ENCODE assay signal across 29 cellular contexts in genomic region chr14:46290706-46291105, GRCh38.
"Had no signal": no experiment of that assay in that cellular context is flagged by ENCODE, and none has a peak within 500 bp of the region (broad histone marks: within the 10 kb centered on the region; RNA-seq: fewer than 3 reads in every experiment).

No MANE protein-coding gene starts in this region.

- H3K27ac ChIP-seq: brain microvascular endothelial cell, esophagus muscularis mucosa, foreskin keratinocyte, gastrocnemius medialis, heart left ventricle, VCaP had no signal

- DNase-seq: activated CD4-positive, alpha-beta T cell treated with anti-CD3 and anti-CD28 coated beads for 1 hour; activated CD4-positive, alpha-beta T cell treated with anti-CD3 and anti-CD28 coated beads for 4 hours; activated CD4-positive, alpha-beta T cell treated with anti-CD3 and anti-CD28 coated beads, Interleukin-2, amount 10 ng/mL, durations not matched to agents 7 days and 5 days; activated CD4-positive, alpha-beta T cell treated with anti-CD3 and anti-CD28 coated beads, Interleukin-2, amount 50 U/mL, for 4 hours; activated CD8-positive, alpha-beta memory T cell treated with anti-CD3 and anti-CD28 coated beads for 24 hours; activated CD8-positive, alpha-beta T cell treated with anti-CD3 and anti-CD28 coated beads for 36 hours; activated effector memory CD4-positive, alpha-beta T cell treated with Interleukin-2 at 50 U/mL for 16 hours; activated gamma-delta T cell treated with Interleukin-2 at 50 U/mL for 16 hours; activated naive CD4-positive, alpha-beta T cell treated with anti-CD3 and anti-CD28 coated beads, Interleukin-2, amount 50 U/mL, for 16 hours; activated naive CD4-positive, alpha-beta T cell treated with Interleukin-2 at 50 U/mL for 16 hours; activated T-cell treated with anti-CD3 and anti-CD28 coated beads, Interleukin-2, amount 50 U/mL, for 4 hours; amniotic stem cell; anterior cingulate cortex; brain microvascular endothelial cell; caudate nucleus; cortex of kidney; dermis blood vessel endothelial cell; effector CD4-positive, alpha-beta T cell; effector memory CD8-positive, alpha-beta T cell; erythroblast; gastrocnemius medialis; glutamatergic neuron; heart left ventricle; hypothalamus had no signal

- ATAC-seq: activated CD8-positive, alpha-beta T cell treated with anti-CD3 and anti-CD28 coated beads for 36 hours; activated T-cell treated with anti-CD3 and anti-CD28 coated beads, Interleukin-2, amount 50 U/mL, for 4 hours; activated T-helper 17 cell treated with anti-CD3 and anti-CD28 coated beads, Interleukin-2, amount 50 U/mL, for 72 hours; effector memory CD8-positive, alpha-beta T cell; foreskin keratinocyte; gastrocnemius medialis; heart left ventricle; WTC11 had no signal

- H3K9me3 ChIP-seq: esophagus muscularis mucosa, gastrocnemius medialis had no signal

- H3K27me3 ChIP-seq: brain microvascular endothelial cell, esophagus muscularis mucosa, foreskin keratinocyte, gastrocnemius medialis, heart left ventricle had no signal

- H3K36me3 ChIP-seq: brain microvascular endothelial cell, esophagus muscularis mucosa, gastrocnemius medialis, heart left ventricle had no signal

- H3K4me1 ChIP-seq: esophagus muscularis mucosa, foreskin keratinocyte, gastrocnemius medialis, heart left ventricle had no signal

- H3K4me3 ChIP-seq: esophagus muscularis mucosa, gastrocnemius medialis, heart left ventricle had no signal
